ENCODE assay signal across 21 cellular contexts in genomic region chr3:18402140-18402834, GRCh38. TPM values are rescaled to one million over a fixed set of nuclear protein-coding genes. Genes with fewer than 3 reads are reported as not detected.
A peak's percentile ranks its signal among the peaks of the same experiment; 100 is the strongest.
DNase-seq lines count a peak whose midpoint lies in the region; ATAC-seq and TF ChIP-seq lines count a peak whose summit lies in the region.
"Had no signal": no experiment of that assay in that cellular context is flagged by ENCODE, and none has a peak within 500 bp of the region (broad histone marks: within the 10 kb centered on the region; RNA-seq: fewer than 3 reads in every experiment).

No MANE protein-coding gene starts in this region.

- CTCF ChIA-PET in CD4-positive, alpha-beta T cell (lab: Charles Lee): interaction anchor here (0.7 to 2.8 kb wide), 7 partner anchors 10 to 356 kb away, joined by 3 to 15 read pairs (median 5); no protein-coding TSS in a partner anchor

- TF ChIP-seq CTCF in CD4-positive, alpha-beta T cell (IDR thresholded peaks at IDR 0.05): no peak
- no peak for TF ChIP-seq CTCF in omental fat pad (IDR thresholded peaks at IDR 0.05)

- no peak for DNase-seq in CD4-positive, alpha-beta T cell
- DNase-seq in Jurkat, Clone E6-1 (ENCODE audit: low read depth, low spot score): peak; percentile 38
- DNase-seq in activated naive CD8-positive, alpha-beta T cell treated with anti-CD3 and anti-CD28 coated beads for 36 hours: no peak
- DNase-seq in naive B cell (no peak), NCI-H1092 treated with DMSO at 0.1 percent for 48 hours (lab: John Stamatoyannopoulos, UW) (no peak), omental fat pad (ENCODE audit: low spot score) (no peak)
- no peak for DNase-seq in stimulated activated CD4-positive, alpha-beta T cell treated with anti-CD3 and anti-CD28 coated beads, Interleukin-2, amount 100 ng/mL, for 24 hours
- DNase-seq: activated CD8-positive, alpha-beta memory T cell treated with anti-CD3 and anti-CD28 coated beads, Interleukin-2, amount 50 U/mL, for 48 hours; gastrocnemius medialis; Kasumi-1; NCI-H1417; NCI-H2227 treated with DMSO at 0.1 percent for 48 hours; ovary; RPMI8226; stimulated activated CD4-positive, alpha-beta T cell treated with anti-CD3 and anti-CD28 coated beads, Interleukin-4, amount 100 ng/mL, for 24 hours had no signal

- POLR2A ChIA-PET in CD4-positive, alpha-beta T cell (lab: Charles Lee): interaction anchor here (0.6 to 2.6 kb wide), 23 partner anchors 9 to 370 kb away, joined by 3 to 23 read pairs (median 5); partner anchors contain the start of gene SATB1

- H3K36me3 Mint-ChIP-seq in CD4-positive, alpha-beta T cell (ENCODE audit: low read depth): peaks cover 100% of the 10 kb centered on the region
- H3K36me3 Mint-ChIP-seq in activated naive CD8-positive, alpha-beta T cell treated with anti-CD3 and anti-CD28 coated beads for 36 hours: peaks cover 77% of the 10 kb centered on the region
- peaks cover 1 to 5% of the 10 kb centered on the region in 2 donors for H3K36me3 Mint-ChIP-seq in naive B cell

- H3K27me3 ChIP-seq in CD4-positive, alpha-beta T cell (ENCODE audit: control insufficient read depth, insufficient read depth, low read length): no peaks in the 10 kb centered on the region
- H3K27me3 ChIP-seq: ascending aorta, gastrocnemius medialis, ovary had no signal

- H3K9me3 ChIP-seq in CD4-positive, alpha-beta T cell (ENCODE audit: control insufficient read depth, low read length): no peaks in the 10 kb centered on the region
- H3K9me3 ChIP-seq: ascending aorta, gastrocnemius medialis, ovary, thoracic aorta had no signal

- H3K4me3 ChIP-seq in Jurkat, Clone E6-1 (ENCODE audit: low read length): no peak overlapping the region
- H3K4me3 ChIP-seq: ascending aorta, coronary artery, gastrocnemius medialis, ovary, thoracic aorta had no signal

- peak overlapping the region; percentile 21 for H3K27ac ChIP-seq in CD4-positive, alpha-beta T cell (ENCODE audit: low read depth, low read length)
- H3K27ac ChIP-seq: ascending aorta, coronary artery, epithelial cell of prostate, ovary, thoracic aorta, VCaP had no signal

- peak; percentile 77 for ATAC-seq in CD4-positive, alpha-beta T cell (ENCODE audit: poor library complexity)
- ATAC-seq in naive B cell (ENCODE audit: low read depth in 2 of 2): no peak
- ATAC-seq in HG03457 (IDR thresholded peaks at IDR 0.05; ENCODE audit: unreplicated experiment): no peak
- no peak for ATAC-seq in omental fat pad (ENCODE audit: low FRiP score)

- no peaks in the 10 kb centered on the region for H3K27me3 Mint-ChIP-seq in CD4-positive, alpha-beta T cell
- no peaks in the 10 kb centered on the region for H3K27me3 Mint-ChIP-seq in activated naive CD8-positive, alpha-beta T cell treated with anti-CD3 and anti-CD28 coated beads for 36 hours
- H3K27me3 Mint-ChIP-seq in naive B cell: no peaks in the 10 kb centered on the region

- H3K4me3 Mint-ChIP-seq in CD4-positive, alpha-beta T cell: peak overlapping the region; percentile 81
- peak overlapping the region; percentile 69 for H3K4me3 Mint-ChIP-seq in activated naive CD8-positive, alpha-beta T cell treated with anti-CD3 and anti-CD28 coated beads for 36 hours
- H3K4me3 Mint-ChIP-seq in naive B cell: no peak overlapping the region

- H3K4me1 Mint-ChIP-seq in CD4-positive, alpha-beta T cell (ENCODE audit: low read depth): peaks cover 100% of the 10 kb centered on the region
- peaks cover 91% of the 10 kb centered on the region for H3K4me1 Mint-ChIP-seq in activated naive CD8-positive, alpha-beta T cell treated with anti-CD3 and anti-CD28 coated beads for 36 hours
- H3K4me1 Mint-ChIP-seq in naive B cell: peaks cover 11 to 33% (median 26%) of the 10 kb centered on the region in 3 donors

- H3K27ac Mint-ChIP-seq in CD4-positive, alpha-beta T cell: peak overlapping the region; percentile 82
- peak overlapping the region; percentile 89 for H3K27ac Mint-ChIP-seq in activated naive CD8-positive, alpha-beta T cell treated with anti-CD3 and anti-CD28 coated beads for 36 hours
- peak overlapping the region in 5 of 6 donors; percentile 6 to 85 (median 36) for H3K27ac Mint-ChIP-seq in naive B cell

- H3K9me3 Mint-ChIP-seq in CD4-positive, alpha-beta T cell: no peaks in the 10 kb centered on the region
- peaks cover 5% of the 10 kb centered on the region for H3K9me3 Mint-ChIP-seq in activated naive CD8-positive, alpha-beta T cell treated with anti-CD3 and anti-CD28 coated beads for 36 hours
- no peaks in the 10 kb centered on the region for H3K9me3 Mint-ChIP-seq in naive B cell

- intact Hi-C loops in CD4-positive, alpha-beta T cell (cut with DNase I, micrococcal nuclease): loop anchor here in 1 of 2 experiments (1.0 to 2.0 kb wide), 2 partner anchors 9 to 13 kb away; no protein-coding TSS in a partner anchor

RNA-seq across cellular contexts. Expression of gene SATB1, which starts 22.9 kb away (rescaled TPM):
- total RNA-seq in CD4-positive, alpha-beta T cell: 100 to 1,000 TPM; 390 to 393 TPM
- 87.9 TPM for polyA plus RNA-seq in Jurkat, Clone E6-1 (2012; ENCODE audit: insufficient read depth, insufficient read length)
- total RNA-seq in activated naive CD8-positive, alpha-beta T cell treated with anti-CD3 and anti-CD28 coated beads for 36 hours: 10 to 100 TPM; 92.0 to 94.8 TPM
- polyA plus RNA-seq in naive B cell (ENCODE audit: low read depth in 6 of 6): 10 to 100 TPM; 44.5 to 68.6 (median 58.7) TPM
- total RNA-seq in omental fat pad: 10 to 100 TPM; 20.2 to 42.9 (median 30.6) TPM

Comparison
In these comparisons a context has a peak if more than half of its experiments do, and no peak if none do; other contexts are left out.
1. H3K27ac Mint-ChIP-seq: peak in every context shown above with its lines; median percentile 89 in activated naive CD8-positive, alpha-beta T cell treated with anti-CD3 and anti-CD28 coated beads for 36 hours; 82 in CD4-positive, alpha-beta T cell; 36 in naive B cell.
2. H3K4me3 Mint-ChIP-seq: peak in CD4-positive, alpha-beta T cell (single experiment) and activated naive CD8-positive, alpha-beta T cell treated with anti-CD3 and anti-CD28 coated beads for 36 hours (single experiment); none in naive B cell (0 of 8).
3. RNA of gene SATB1, which starts 22.9 kb away (total RNA-seq): 390 to 393 TPM in CD4-positive, alpha-beta T cell; 92.0 to 94.8 TPM in activated naive CD8-positive, alpha-beta T cell treated with anti-CD3 and anti-CD28 coated beads for 36 hours and 20.2 to 42.9 TPM in omental fat pad; every median in the first group is over 4 times any median in the second.